10 cellular contexts compared by ENCODE assay signal in the genomic region with DNA sequence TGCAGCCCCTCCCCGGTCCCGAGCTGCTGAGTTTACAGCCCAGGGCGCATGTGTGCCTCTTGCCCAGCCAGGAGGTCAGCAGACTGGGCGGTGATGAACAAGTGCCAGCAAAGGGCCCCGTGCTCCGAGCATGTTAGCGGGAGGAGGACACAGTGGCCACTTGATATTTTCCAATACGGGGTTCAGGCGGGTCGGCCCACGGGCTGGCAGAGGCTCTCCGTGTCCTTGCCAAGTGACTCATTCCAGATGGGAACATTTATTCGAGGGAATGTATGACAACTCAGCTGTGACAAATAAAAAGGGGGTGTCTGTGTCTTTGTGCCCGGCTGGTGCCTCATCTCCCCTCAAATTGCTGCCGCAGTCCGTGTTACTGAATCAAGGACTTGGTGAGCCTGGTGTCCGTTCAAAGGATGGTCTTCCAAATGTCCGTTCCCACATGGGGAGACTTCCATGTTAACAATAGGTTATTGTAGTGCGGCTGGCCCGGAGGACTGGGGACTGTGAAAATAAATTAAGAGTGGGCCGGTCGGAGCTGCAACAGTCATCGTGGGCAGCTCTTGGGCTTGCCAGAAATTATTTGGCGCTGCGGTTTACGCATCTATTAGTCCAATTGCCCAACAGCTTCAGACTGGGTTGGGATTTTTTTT.
DNase-seq lines count a peak whose midpoint lies in the region; TF ChIP-seq lines count a peak whose summit lies in the region.
"Had no signal": no experiment of that assay in that cellular context is flagged by ENCODE, and none has a peak within 500 bp of the region (broad histone marks: within the 10 kb centered on the region; RNA-seq: fewer than 3 reads in every experiment).

No MANE protein-coding gene starts in this region.

- H4K5ac ChIP-seq in mesendoderm (ENCODE audit: low read length) = no peak overlapping the region

- DNase-seq in NCI-H1694 treated with DMSO at 0.1 percent for 48 hours (lab: John Stamatoyannopoulos, UW) = peak; percentile 41
- no peak for DNase-seq in NCI-H1694 (lab: John Stamatoyannopoulos, UW)
- peak; percentile 80 for DNase-seq in fibroblast of the aortic adventitia (ENCODE audit: low read depth)
- DNase-seq in mesendoderm = no peak
- DNase-seq in effector CD8-positive, alpha-beta T cell (lab: John Stamatoyannopoulos, UW) = no peak
- no peak for DNase-seq in NCI-H510A (lab: John Stamatoyannopoulos, UW)
- DNase-seq in activated naive CD4-positive, alpha-beta T cell (lab: John Stamatoyannopoulos, UW) = no peak
- DNase-seq: 8988T, OCI-M1 had no signal

- TF ChIP-seq CTCF in fibroblast of the aortic adventitia (IDR thresholded peaks at IDR 0.05; ENCODE audit: insufficient read depth, low read length) (no peak), nephron (IDR thresholded peaks at IDR 0.05; ENCODE audit: unreplicated experiment in 3 of 3) (no peak)

- no peak overlapping the region for H3K9ac ChIP-seq in mesendoderm (ENCODE audit: low read length)

- no peak overlapping the region for H4K8ac ChIP-seq in mesendoderm (ENCODE audit: low read depth, low read length)

- no peak overlapping the region for H3K18ac ChIP-seq in mesendoderm (ENCODE audit: low read length)

- H3K56ac ChIP-seq in mesendoderm (ENCODE audit: low read length) = no peak overlapping the region

- H3K4me3 ChIP-seq in fibroblast of the aortic adventitia (ENCODE audit: low read depth, low read length) (no peak overlapping the region), mesendoderm (ENCODE audit: low read length) (no peak overlapping the region)

- H3K27ac ChIP-seq in mesendoderm (ENCODE audit: low read depth, low read length) = no peak overlapping the region

- H3K4me3 Mint-ChIP-seq in nephron = peak overlapping the region in 1 of 3 experiments; percentile 15

- no peaks in the 10 kb centered on the region for H3K79me1 ChIP-seq in mesendoderm (ENCODE audit: low read length)

- H3K27me3 Mint-ChIP-seq in nephron (ENCODE audit: low read depth) = peaks cover 19% of the 10 kb centered on the region

- no peak overlapping the region for H2BK120ac ChIP-seq in mesendoderm (ENCODE audit: low read depth, low read length)

- no peak overlapping the region for H3K23ac ChIP-seq in mesendoderm (ENCODE audit: low read length)

- no peak overlapping the region for H2AK5ac ChIP-seq in mesendoderm (ENCODE audit: low read length)

- H2BK5ac ChIP-seq in mesendoderm (ENCODE audit: low read length) = no peak overlapping the region

- H3K27ac Mint-ChIP-seq in nephron = peak overlapping the region; percentile 53 to 78 (median 76)

- no peak overlapping the region for H3K4me2 ChIP-seq in mesendoderm (ENCODE audit: low read length)

- H3K4ac ChIP-seq in mesendoderm (ENCODE audit: low read depth, low read length) = no peak overlapping the region

- no peaks in the 10 kb centered on the region for H3K79me2 ChIP-seq in mesendoderm (ENCODE audit: control insufficient read depth, insufficient read depth, low read length)

- no peaks in the 10 kb centered on the region for H3K36me3 ChIP-seq in mesendoderm (ENCODE audit: control insufficient read depth, insufficient read depth, low read length)

- no CpG with 5 or more reads among the region's 26 CpGs for WGBS in mesendoderm (ENCODE audit: extremely low coverage, insufficient coverage, low lambda C conversion rate)

- H3K9me3 Mint-ChIP-seq in nephron = no peaks in the 10 kb centered on the region

- no peaks in the 10 kb centered on the region for H3K27me3 ChIP-seq in mesendoderm (ENCODE audit: insufficient read depth, low read length, poor library complexity)

- no peaks in the 10 kb centered on the region for H3K4me1 ChIP-seq in mesendoderm (ENCODE audit: control insufficient read depth, low read depth, low read length)

- no peaks in the 10 kb centered on the region for H3K36me3 Mint-ChIP-seq in nephron (ENCODE audit: low read depth)

- no peak overlapping the region for H2BK15ac ChIP-seq in mesendoderm (replicated peaks; ENCODE audit: low read depth)

- peaks cover 65% of the 10 kb centered on the region for H3K4me1 Mint-ChIP-seq in nephron

Comparison
In these comparisons a context has a peak if more than half of its experiments do, and no peak if none do; other contexts are left out.
1. DNase-seq: peak in NCI-H1694 treated with DMSO at 0.1 percent for 48 hours (single experiment) and fibroblast of the aortic adventitia (single experiment); none in NCI-H1694 (single experiment), mesendoderm (single experiment), effector CD8-positive, alpha-beta T cell (single experiment), NCI-H510A (single experiment) and activated naive CD4-positive, alpha-beta T cell (0 of 4).